Comparison of ENCODE assay signal across 8 cellular contexts in genomic region chr20:44646023-44646640, GRCh38. TPM values are rescaled to one million over a fixed set of nuclear protein-coding genes. Genes with fewer than 3 reads are reported as not detected.
A peak's percentile ranks its signal among the peaks of the same experiment; 100 is the strongest.
DNase-seq lines count a peak whose midpoint lies in the region; ATAC-seq and TF ChIP-seq lines count a peak whose summit lies in the region.

No MANE protein-coding gene starts in this region.

- no peaks in the 10 kb centered on the region for H3K27me3 ChIP-seq in CD4-positive, alpha-beta memory T cell (ENCODE audit: insufficient read depth, low read length)
- no peaks in the 10 kb centered on the region for H3K27me3 ChIP-seq in spleen (replicated peaks in 1 of 7)

- intact Hi-C loops in CD4-positive, alpha-beta memory T cell (cut with micrococcal nuclease) = loop anchor here (10.0 kb wide), 1 partner anchor 431 kb away; the partner anchor contains the start of gene OSER1
- intact Hi-C loops in spleen (cut with DNase I; ENCODE audit: low total_unique reads) = no loop called here

- CTCF ChIA-PET in CD4-positive, alpha-beta memory T cell (lab: Charles Lee; ENCODE audit: partially characterized antibody) = interaction anchor here (0.6 to 4.2 kb wide), 5 partner anchors 10 to 38 kb away, joined by 3 to 53 read pairs (median 3); no protein-coding TSS in a partner anchor

- ATAC-seq in GM19395 (IDR thresholded peaks at IDR 0.05; ENCODE audit: unreplicated experiment) = peak; percentile 34
- ATAC-seq in esophagus mucosa = no peak

- peaks cover 62 to 100% (median 86%) of the 10 kb centered on the region in 4 donors for H3K4me1 Mint-ChIP-seq in CD4-positive, alpha-beta memory T cell

- peaks cover 99% of the 10 kb centered on the region for H3K4me1 ChIP-seq in CD4-positive, alpha-beta memory T cell (ENCODE audit: insufficient read depth, low read length)
- peaks cover 61 to 100% (median 97%) of the 10 kb centered on the region in 6 donors for H3K4me1 ChIP-seq in spleen

- no peak for TF ChIP-seq POLR2A in spleen (IDR thresholded peaks at IDR 0.05)

- peaks cover 0 to 2% (median 0%) of the 10 kb centered on the region in 8 donors for H3K9me3 Mint-ChIP-seq in CD4-positive, alpha-beta memory T cell

- H3K4me3 ChIP-seq in CD4-positive, alpha-beta memory T cell (ENCODE audit: low read length in 2 of 2) = peak overlapping the region in 1 of 2 donors; percentile 29
- H3K4me3 ChIP-seq in astrocyte of the spinal cord (ENCODE audit: low read depth, low read length) = no peak overlapping the region
- peak overlapping the region in 1 of 8 donors; percentile 34 for H3K4me3 ChIP-seq in spleen

- TF ChIP-seq CTCF in astrocyte of the spinal cord (IDR thresholded peaks at IDR 0.05; ENCODE audit: low read depth, low read length) = no peak
- TF ChIP-seq CTCF in spleen (IDR thresholded peaks at IDR 0.05 in 8 of 11, conservative IDR thresholded peaks at IDR 0.05 in 3 of 11) = no peak

- H3K36me3 Mint-ChIP-seq in CD4-positive, alpha-beta memory T cell = peaks cover 3 to 5% of the 10 kb centered on the region in 2 donors

- H3K36me3 ChIP-seq in CD4-positive, alpha-beta memory T cell (ENCODE audit: insufficient read depth, low read length) = no peaks in the 10 kb centered on the region
- no peaks in the 10 kb centered on the region for H3K36me3 ChIP-seq in spleen

- WGBS in spleen, 5 donors = 4 to 25% (median 13%) methylated on average over 4 of the region's 4 CpGs

- H3K4me3 Mint-ChIP-seq in CD4-positive, alpha-beta memory T cell = peak overlapping the region; percentile 42 to 94 (median 74)

- DNase-seq in CD4-positive, alpha-beta memory T cell = peak in 4 of 5 donors; percentile 27 to 55 (median 41)
- DNase-seq in NCI-H2171 treated with DMSO at 0.1 percent for 48 hours (lab: John Stamatoyannopoulos, UW) = peak; percentile 45
- peak; percentile 75 for DNase-seq in astrocyte of the spinal cord (ENCODE audit: low read depth, low spot score)
- DNase-seq in spleen = peak; percentile 80
- no peak for DNase-seq in AG08395 (ENCODE audit: low spot score)
- no peak for DNase-seq in ecto neural progenitor cell (ENCODE audit: low spot score)

- no peaks in the 10 kb centered on the region for H3K9me3 ChIP-seq in CD4-positive, alpha-beta memory T cell (ENCODE audit: control insufficient read depth in 1 of 2, low read length in 2 of 2)
- H3K9me3 ChIP-seq in spleen = no peaks in the 10 kb centered on the region

- H3K27ac Mint-ChIP-seq in CD4-positive, alpha-beta memory T cell = peak overlapping the region; percentile 91 to 99 (median 94)

- H3K27me3 Mint-ChIP-seq in CD4-positive, alpha-beta memory T cell = no peaks in the 10 kb centered on the region

- in situ Hi-C loops in astrocyte of the spinal cord (cut with HindIII; ENCODE audit: low sequenced_read_pairs) = no loop called here

- H3K27ac ChIP-seq in CD4-positive, alpha-beta memory T cell (ENCODE audit: low read depth, low read length) = peak overlapping the region; percentile 82
- peak overlapping the region; percentile 55 to 90 (median 78) for H3K27ac ChIP-seq in spleen

- POLR2A ChIA-PET in CD4-positive, alpha-beta memory T cell (lab: Charles Lee; ENCODE audit: partially characterized antibody) = interaction anchor here (0.8 to 4.7 kb wide), 6 partner anchors 10 to 171 kb away, joined by 3 to 25 read pairs (median 12); no protein-coding TSS in a partner anchor

RNA-seq across cellular contexts. Expression of gene ADA, which starts 5.4 kb away (rescaled TPM):
- total RNA-seq in CD4-positive, alpha-beta memory T cell = 10 to 100 TPM; 28.4 to 31.0 TPM
- polyA plus RNA-seq in CD4-positive, alpha-beta memory T cell = 10 to 100 TPM; 48.6 to 64.3 TPM
- total RNA-seq in spleen (10 to 100 TPM; 18.8 to 30.4 (median 21.0) TPM), esophagus mucosa (21.8 TPM)
- 10 to 100 TPM; 14.8 to 25.0 (median 24.1) TPM for polyA plus RNA-seq in spleen

Comparison
In these comparisons a context has a peak if more than half of its experiments do, and no peak if none do; other contexts are left out.
1. DNase-seq: peak in CD4-positive, alpha-beta memory T cell (4 of 5), NCI-H2171 treated with DMSO at 0.1 percent for 48 hours (single experiment), astrocyte of the spinal cord (single experiment) and spleen (single experiment); none in AG08395 (single experiment) and ecto neural progenitor cell (single experiment).